22 cellular contexts compared by ENCODE assay signal in genomic region chr2:175518206-175518605, GRCh38.
"Had no signal": no experiment of that assay in that cellular context is flagged by ENCODE, and none has a peak within 500 bp of the region (broad histone marks: within the 10 kb centered on the region; RNA-seq: fewer than 3 reads in every experiment).

No MANE protein-coding gene starts in this region.

- H3K4me2 ChIP-seq: SK-N-SH had no signal

- H3K9me2 ChIP-seq: SK-N-SH had no signal

- DNase-seq: KBM-7, MV-4-11, NCI-H1048, NCI-H1105, NCI-H1417, NCI-H146, NCI-H1694 treated with DMSO at 0.1 percent for 48 hours, NCI-H1930, NCI-H2081, NCI-H2107, NCI-H2227 treated with DMSO at 0.1 percent for 48 hours, NCI-H446, NCI-H510A, NCI-H524 treated with DMSO at 0.1 percent for 48 hours, NCI-H69, NCI-H774, PC-3, SHP77, SK-N-SH, SW 1271 had no signal

- H3K27ac ChIP-seq: RWPE1 had no signal

- H3K9ac ChIP-seq: SK-N-SH had no signal

- ATAC-seq: Panc1, PC-3 had no signal

- H3K9me3 ChIP-seq: SK-N-SH had no signal
